8 cellular contexts compared by ENCODE assay signal in the genomic region with DNA sequence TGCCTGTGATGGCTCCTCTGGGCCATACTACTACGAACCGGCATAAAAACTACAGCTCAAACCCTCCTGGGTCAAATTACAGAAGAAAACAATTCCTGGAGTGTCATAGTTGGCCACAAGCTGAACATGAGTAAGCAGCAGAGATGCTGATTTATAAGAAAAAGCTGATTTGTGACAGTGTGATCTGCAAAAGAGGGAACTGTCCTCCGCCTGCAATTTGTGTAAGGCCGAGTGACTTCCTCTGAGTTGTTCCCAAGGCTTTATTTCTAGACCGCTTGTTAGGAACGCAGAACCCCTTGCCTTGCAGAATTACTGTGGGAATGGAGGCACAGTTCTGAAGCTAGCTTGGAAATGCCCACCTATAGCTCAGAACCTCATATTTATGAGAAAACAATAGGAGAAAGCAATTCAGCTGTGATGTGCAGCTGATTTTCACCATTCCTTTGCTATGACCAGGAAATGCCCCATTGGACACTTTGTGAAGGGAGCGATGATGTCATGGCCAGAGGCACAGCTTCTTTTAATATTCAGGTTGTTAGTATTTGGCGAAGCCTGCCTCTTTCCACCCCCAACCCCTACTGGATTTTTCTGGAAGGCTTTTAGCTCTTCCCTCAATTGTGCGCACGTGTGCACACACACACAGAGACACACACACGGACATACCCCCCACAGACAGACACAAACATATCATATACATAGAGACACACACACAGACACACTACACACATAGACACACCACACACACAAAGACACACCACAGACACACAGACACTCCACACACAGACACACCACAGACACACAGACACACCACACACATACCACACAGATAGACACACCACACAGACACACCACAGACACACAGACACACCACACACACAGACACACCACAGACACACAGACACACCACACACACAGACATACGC. TPM values are rescaled to one million over a fixed set of nuclear protein-coding genes. Genes with fewer than 3 reads are reported as not detected.
A peak's percentile ranks its signal among the peaks of the same experiment; 100 is the strongest.
DNase-seq lines count a peak whose midpoint lies in the region; ATAC-seq, FAIRE-seq and TF ChIP-seq lines count a peak whose summit lies in the region.

No MANE protein-coding gene starts in this region.

- TSS peak; percentile 67 for BruUV-seq in PC-9 (replicated peaks; lab: Mats Ljungman, UMichigan)

- POLR2A ChIA-PET in PC-9 (lab: Charles Lee; ENCODE audit: unreplicated experiment), result interaction anchor here (0.5 to 1.4 kb wide), 9 partner anchors 9 to 213 kb away, joined by 3 to 9 read pairs (median 3); no protein-coding TSS in a partner anchor
- POLR2A ChIA-PET in CD4-positive, alpha-beta T cell (lab: Charles Lee), result interaction anchor here (0.7 to 1.5 kb wide), 4 partner anchors 32 to 47 kb away, joined by 3 to 4 read pairs (median 3); no protein-coding TSS in a partner anchor

- 83 to 96% methylated on average over 9 to 12 of the region's 12 CpGs for WGBS in endodermal cell (ENCODE audit: insufficient coverage in 1 of 2, insufficient read length in 1 of 2), 2 experiments
- 88 to 90% methylated on average over 12 of the region's 12 CpGs for WGBS in pancreas, 2 donors

- H3K9me3 ChIP-seq in PC-9 (ENCODE audit: insufficient read depth, low read depth) (no peaks in the 10 kb centered on the region), endodermal cell (ENCODE audit: control insufficient read depth, low read length) (no peaks in the 10 kb centered on the region), pancreas (no peaks in the 10 kb centered on the region)
- H3K9me3 ChIP-seq in CD4-positive, alpha-beta T cell (ENCODE audit: control insufficient read depth, low read length), result no peaks in the 10 kb centered on the region

- no peaks in the 10 kb centered on the region for H4K20me1 ChIP-seq in PC-9 (ENCODE audit: insufficient read depth)

- H3K4me2 ChIP-seq in PC-9, result peak overlapping the region; percentile 70

- peaks cover 52% of the 10 kb centered on the region for H3F3A ChIP-seq in PC-9 (ENCODE audit: insufficient read depth, low read depth)

- FAIRE-seq in pancreas (lab: Jason Lieb, UNC), result no peak

- intact Hi-C loops in PC-9 (cut with micrococcal nuclease; ENCODE audit: unreplicated experiment), result loop anchor here (1.0 kb wide), 3 partner anchors 19 to 48 kb away; a partner anchor contains a TSS
- intact Hi-C loops in pancreas (cut with DNase I), result loop anchor here in 1 of 3 donors (10.0 kb wide), 1 partner anchor 51 kb away; a partner anchor contains a TSS
- intact Hi-C loops in CD4-positive, alpha-beta T cell (cut with DNase I, micrococcal nuclease), result no loop called here

- no peaks in the 10 kb centered on the region for H3K79me2 ChIP-seq in PC-9 (ENCODE audit: low read depth)

- H2AFZ ChIP-seq in PC-9, result no peak overlapping the region

- no peak for TF ChIP-seq CTCF in PC-9 (conservative IDR thresholded peaks at IDR 0.05)
- no peak for TF ChIP-seq CTCF in endodermal cell (conservative IDR thresholded peaks at IDR 0.05)
- TF ChIP-seq CTCF in pancreas (IDR thresholded peaks at IDR 0.05), result no peak
- TF ChIP-seq CTCF in CD4-positive, alpha-beta T cell (IDR thresholded peaks at IDR 0.05), result no peak

- ATAC-seq in pancreas, result peak; percentile 33 to 69 (median 52)
- ATAC-seq in CD4-positive, alpha-beta T cell (ENCODE audit: poor library complexity), result no peak

- no peaks in the 10 kb centered on the region for H3K9me2 ChIP-seq in PC-9 (ENCODE audit: insufficient read depth)

- H3K4me3 ChIP-seq in PC-9 (peak overlapping the region; percentile 26; the same call in 1 of the 2 replicates), endodermal cell (ENCODE audit: low read length) (no peak overlapping the region), pancreas (peak overlapping the region in 1 of 4 donors; percentile 14)

- H3K4me3 Mint-ChIP-seq in endodermal cell, result no peak overlapping the region
- no peak overlapping the region for H3K4me3 Mint-ChIP-seq in CD4-positive, alpha-beta T cell

- DNase-seq in GF-D8 (lab: John Stamatoyannopoulos, UW), result peak; percentile 27
- DNase-seq in PC-9, result peak; percentile 51 to 93
- no peak for DNase-seq in endodermal cell
- DNase-seq in pancreas, result peak in 1 of 6 donors; percentile 16
- DNase-seq in GM19238 (ENCODE audit: insufficient read length, low spot score), result no peak
- no peak for DNase-seq in activated gamma-delta T cell (lab: John Stamatoyannopoulos, UW)
- no peak for DNase-seq in CD4-positive, alpha-beta T cell
- no peak for DNase-seq in stimulated activated CD4-positive, alpha-beta T cell treated with anti-CD3 and anti-CD28 coated beads, Interleukin-2, amount 100 ng/mL, for 24 hours

- H3K9me3 Mint-ChIP-seq in endodermal cell, result no peaks in the 10 kb centered on the region
- no peaks in the 10 kb centered on the region for H3K9me3 Mint-ChIP-seq in CD4-positive, alpha-beta T cell

- H3K4me1 Mint-ChIP-seq in endodermal cell, result peaks cover 35% of the 10 kb centered on the region
- peaks cover 33% of the 10 kb centered on the region for H3K4me1 Mint-ChIP-seq in CD4-positive, alpha-beta T cell (ENCODE audit: low read depth)

- no peaks in the 10 kb centered on the region for H3K36me3 ChIP-seq in PC-9 (ENCODE audit: low read depth)
- no peaks in the 10 kb centered on the region for H3K36me3 ChIP-seq in endodermal cell (ENCODE audit: control insufficient read depth, insufficient read depth, low read length)
- no peaks in the 10 kb centered on the region for H3K36me3 ChIP-seq in pancreas

- peaks cover 27% of the 10 kb centered on the region for H3K27me3 Mint-ChIP-seq in endodermal cell (ENCODE audit: insufficient read depth)
- H3K27me3 Mint-ChIP-seq in CD4-positive, alpha-beta T cell, result no peaks in the 10 kb centered on the region

- H3K27ac ChIP-seq in PC-9 (peak overlapping the region; percentile 92), endodermal cell (ENCODE audit: low read depth, low read length) (peak overlapping the region; percentile 25), pancreas (peak overlapping the region; percentile 26 to 61 (median 36))
- no peak overlapping the region for H3K27ac ChIP-seq in CD4-positive, alpha-beta T cell (ENCODE audit: low read depth, low read length)

- H3K36me3 Mint-ChIP-seq in endodermal cell (ENCODE audit: low read depth), result no peaks in the 10 kb centered on the region
- H3K36me3 Mint-ChIP-seq in CD4-positive, alpha-beta T cell (ENCODE audit: low read depth), result no peaks in the 10 kb centered on the region

- H3K27ac Mint-ChIP-seq in endodermal cell, result no peak overlapping the region
- H3K27ac Mint-ChIP-seq in CD4-positive, alpha-beta T cell, result no peak overlapping the region

- H3K9ac ChIP-seq in endodermal cell (ENCODE audit: extremely low read depth, low read length, poor library complexity, severe bottlenecking), result no peak overlapping the region

- CTCF ChIA-PET in PC-9 (lab: Charles Lee), result interaction anchor here (0.9 to 1.4 kb wide), 2 partner anchors 19 to 31 kb away, joined by 4 to 7 read pairs; no protein-coding TSS in a partner anchor
- CTCF ChIA-PET in CD4-positive, alpha-beta T cell (lab: Charles Lee), result interaction anchor here (1.4 kb wide), 1 partner anchor 52 kb away, joined by 4 read pairs; no protein-coding TSS in a partner anchor

- H3K27me3 ChIP-seq in PC-9 (ENCODE audit: insufficient read depth, low read depth) (no peaks in the 10 kb centered on the region), endodermal cell (ENCODE audit: control insufficient read depth, insufficient read depth, low read length, poor library complexity, severe bottlenecking) (peaks cover 11% of the 10 kb centered on the region), pancreas (no peaks in the 10 kb centered on the region)
- no peaks in the 10 kb centered on the region for H3K27me3 ChIP-seq in CD4-positive, alpha-beta T cell (ENCODE audit: control insufficient read depth, insufficient read depth, low read length)

- H3K4me1 ChIP-seq in PC-9 (replicated peaks; ENCODE audit: insufficient read depth) (peaks cover 82% of the 10 kb centered on the region), endodermal cell (ENCODE audit: control insufficient read depth, insufficient read depth, low read length) (peaks cover 14% of the 10 kb centered on the region), pancreas (peaks cover 6 to 9% (median 7%) of the 10 kb centered on the region in 3 donors)

RNA-seq across cellular contexts. Expression of a gene that starts 47.6 kb away (rescaled TPM):
- 21.2 and 23.4 TPM in 2 replicates for total RNA-seq in PC-9 (2021)
- 10 to 100 TPM; 13.2 to 21.2 TPM for total RNA-seq in endodermal cell
- polyA plus RNA-seq in endodermal cell (2013, experiment 1 of 2), result 16.8 TPM
- polyA plus RNA-seq in endodermal cell (2013, experiment 2 of 2), result 18.5 TPM
- 1 to 10 TPM; 2.6 to 6.8 (median 3.5) TPM for total RNA-seq in pancreas
- 1 to 10 TPM; 2.3 to 2.8 TPM for polyA plus RNA-seq in pancreas
- total RNA-seq in CD4-positive, alpha-beta T cell, result 10 to 100 TPM; 53.8 to 54.1 TPM

Comparison
In these comparisons a context has a peak if more than half of its experiments do, and no peak if none do; other contexts are left out.
1. DNase-seq: peak in GF-D8 (single experiment) and PC-9 (2 of 2); none in endodermal cell (single experiment), GM19238 (single experiment), activated gamma-delta T cell (single experiment), CD4-positive, alpha-beta T cell (0 of 10) and stimulated activated CD4-positive, alpha-beta T cell treated with anti-CD3 and anti-CD28 coated beads, Interleukin-2, amount 100 ng/mL, for 24 hours (0 of 2).